Comparison of ENCODE assay signal across 19 cellular contexts in the genomic region with DNA sequence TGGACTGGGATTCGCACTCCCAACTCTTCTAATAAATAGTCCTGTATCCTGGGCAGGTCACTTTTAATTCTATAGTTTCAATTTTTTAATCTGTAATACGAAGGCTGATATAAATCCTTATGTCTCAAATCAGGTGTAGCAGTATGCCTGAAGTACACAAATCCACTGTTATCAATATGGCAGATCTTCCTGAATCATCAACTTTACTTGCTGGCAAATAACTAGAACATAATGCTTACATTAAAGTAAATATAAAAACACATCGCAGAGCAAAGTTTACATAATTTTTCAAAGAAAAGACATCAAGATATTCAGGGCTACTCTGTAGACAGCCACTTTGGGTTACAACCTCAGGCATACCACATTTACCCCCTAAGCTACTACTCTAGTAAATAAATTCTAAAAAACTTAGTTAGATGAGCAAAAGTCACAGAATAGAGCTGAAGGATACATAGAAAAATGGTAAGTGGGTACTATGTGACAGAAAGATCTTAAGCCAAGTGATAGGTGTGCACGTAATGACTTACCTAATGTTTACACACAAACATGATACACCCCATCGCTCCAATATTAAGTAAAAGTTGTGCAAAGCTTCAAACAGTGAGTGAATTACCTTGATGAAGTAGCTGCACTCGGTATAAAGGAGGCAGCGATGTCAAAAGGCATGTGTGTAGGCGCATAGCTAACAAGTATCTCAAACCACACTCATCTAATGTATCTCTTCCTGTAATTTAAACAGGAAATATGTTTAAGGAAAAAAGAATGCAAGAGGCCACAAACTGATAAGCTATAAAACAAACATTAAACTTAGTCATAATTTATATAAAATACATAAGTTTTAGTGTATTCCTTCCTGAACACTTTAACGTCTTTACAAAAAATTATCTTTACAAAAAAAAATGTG.
DNase-seq lines count a peak whose midpoint lies in the region; TF ChIP-seq lines count a peak whose summit lies in the region.
"Had no signal": no experiment of that assay in that cellular context is flagged by ENCODE, and none has a peak within 500 bp of the region (broad histone marks: within the 10 kb centered on the region; RNA-seq: fewer than 3 reads in every experiment).

No MANE protein-coding gene starts in this region.

- BruUV-seq in A673 (replicated peaks; lab: Mats Ljungman, UMichigan): no TSS peak

- no peak overlapping the region for H3K27ac ChIP-seq in A673 (ENCODE audit: low read depth, low read length, poor library complexity, severe bottlenecking)
- H3K27ac ChIP-seq: gastrocnemius medialis, neural progenitor cell, SJCRH30, spleen had no signal

- CTCF ChIA-PET in A673 (lab: Charles Lee): no interaction called here

- H3K4me3 ChIP-seq in A673 (ENCODE audit: low read depth, low read length, poor library complexity, severe bottlenecking) (no peak overlapping the region), adipocyte (ENCODE audit: low read length) (no peak overlapping the region)
- H3K4me3 ChIP-seq in Jurkat, Clone E6-1 (ENCODE audit: low read length): no peak overlapping the region
- H3K4me3 ChIP-seq: gastrocnemius medialis, K562, neural progenitor cell, SJCRH30, spleen had no signal

- TF ChIP-seq CTCF in A673 (conservative IDR thresholded peaks at IDR 0.05; ENCODE audit: low read depth, low read length): no peak

- intact Hi-C loops in A673 (cut with micrococcal nuclease; ENCODE audit: unreplicated experiment): loop anchor here (10.0 kb wide), 1 partner anchor 330 kb away; no protein-coding TSS in a partner anchor

- H3K9ac ChIP-seq in adipocyte (ENCODE audit: low read length): no peak overlapping the region
- H3K9ac ChIP-seq: neural progenitor cell had no signal

- H3K4me1 ChIP-seq in A673 (ENCODE audit: insufficient read depth, low read length, poor library complexity, severe bottlenecking) (no peaks in the 10 kb centered on the region), adipocyte (ENCODE audit: control insufficient read depth, insufficient read depth, low read length) (no peaks in the 10 kb centered on the region)
- H3K4me1 ChIP-seq: gastrocnemius medialis, neural progenitor cell, SJCRH30, spleen had no signal

- DNase-seq in A673 (ENCODE audit: low spot score): peak; percentile 30
- DNase-seq in Jurkat, Clone E6-1 (ENCODE audit: low read depth, low spot score): peak; percentile 49
- DNase-seq in adipocyte (ENCODE audit: low read depth): peak; percentile 11
- peak; percentile 2 for DNase-seq in hepatic stellate cell (ENCODE audit: low spot score)
- DNase-seq in NCI-H2029 treated with DMSO at 0.1 percent for 48 hours (lab: John Stamatoyannopoulos, UW): no peak
- DNase-seq in effector CD4-positive, alpha-beta T cell: no peak
- no peak for DNase-seq in UCSD-AML1 (lab: John Stamatoyannopoulos, UW; ENCODE audit: unreplicated experiment)
- DNase-seq in activated CD4-positive, alpha-beta T cell treated with anti-CD3 and anti-CD28 coated beads for 1 hour: no peak
- DNase-seq: activated CD4-positive, alpha-beta T cell treated with anti-CD3 and anti-CD28 coated beads, Interleukin-2, amount 50 U/mL, for 1 hour; activated naive CD4-positive, alpha-beta T cell; anterior cingulate cortex; CD4-positive, alpha-beta memory T cell; gastrocnemius medialis; NCI-H1092 treated with DMSO at 0.1 percent for 48 hours; NCI-H2107; SJCRH30; spleen had no signal

- POLR2A ChIA-PET in A673 (lab: Charles Lee; ENCODE audit: low non-redundant PET): no interaction called here

- H3K27me3 ChIP-seq in A673 (replicated peaks; ENCODE audit: insufficient read depth, low read depth, low read length, poor library complexity) (no peaks in the 10 kb centered on the region), adipocyte (replicated peaks; ENCODE audit: control insufficient read depth, insufficient read depth, low read length) (no peaks in the 10 kb centered on the region)
- H3K27me3 ChIP-seq: gastrocnemius medialis, neural progenitor cell, SJCRH30, spleen had no signal

- H3K36me3 ChIP-seq in A673 (ENCODE audit: insufficient read depth, low read length, poor library complexity, severe bottlenecking) (no peaks in the 10 kb centered on the region), adipocyte (ENCODE audit: control insufficient read depth, insufficient read depth, low read length, severe bottlenecking) (no peaks in the 10 kb centered on the region)
- H3K36me3 ChIP-seq: gastrocnemius medialis, neural progenitor cell, SJCRH30 had no signal

- H3K9me3 ChIP-seq in A673 (ENCODE audit: low read depth, low read length, poor library complexity, severe bottlenecking) (no peaks in the 10 kb centered on the region), adipocyte (ENCODE audit: control insufficient read depth, low read length) (no peaks in the 10 kb centered on the region)
- H3K9me3 ChIP-seq: gastrocnemius medialis, SJCRH30, spleen had no signal

Comparison
In these comparisons a context has a peak if more than half of its experiments do, and no peak if none do; other contexts are left out.
1. DNase-seq: peak in A673 (single experiment), Jurkat, Clone E6-1 (single experiment), adipocyte (single experiment) and hepatic stellate cell (single experiment); none in NCI-H2029 treated with DMSO at 0.1 percent for 48 hours (single experiment), effector CD4-positive, alpha-beta T cell (single experiment), UCSD-AML1 (single experiment) and activated CD4-positive, alpha-beta T cell treated with anti-CD3 and anti-CD28 coated beads for 1 hour (single experiment).